In genomic region chr7:148912151-148912550, GRCh38 we compare ENCODE assay signal across 27 cellular contexts. TPM values are rescaled to one million over a fixed set of nuclear protein-coding genes. Genes with fewer than 3 reads are reported as not detected.
DNase-seq lines count a peak whose midpoint lies in the region; ATAC-seq and TF ChIP-seq lines count a peak whose summit lies in the region.
"Had no signal": no experiment of that assay in that cellular context is flagged by ENCODE, and none has a peak within 500 bp of the region (broad histone marks: within the 10 kb centered on the region; RNA-seq: fewer than 3 reads in every experiment).

No MANE protein-coding gene starts in this region.

- peaks cover 13% of the 10 kb centered on the region for H3K4me1 ChIP-seq in SJCRH30
- H3K4me1 ChIP-seq in CD8-positive, alpha-beta T cell (ENCODE audit: insufficient read depth, low read length) = peaks cover 40% of the 10 kb centered on the region
- H3K4me1 ChIP-seq: breast epithelium, gastrocnemius medialis had no signal

- no peaks in the 10 kb centered on the region for H3K9me3 Mint-ChIP-seq in T-helper 2 cell treated with Interferon-gamma antibody and Interleukin-4, amounts not matched to agents 5 μg/mL and 100 μg/mL, for 36 hours
- no peaks in the 10 kb centered on the region for H3K9me3 Mint-ChIP-seq in natural killer cell treated with Interleukin-12 subunit alpha and Interleukin-12 subunit beta and Interleukin-15 and Interleukin-18, amount 100 ng/mL, for 72 hours
- no peaks in the 10 kb centered on the region for H3K9me3 Mint-ChIP-seq in natural killer cell
- no peaks in the 10 kb centered on the region for H3K9me3 Mint-ChIP-seq in activated naive CD8-positive, alpha-beta T cell treated with anti-CD3 and anti-CD28 coated beads, Interleukin-2, amount 10 ng/mL, durations not matched to agents 7 days and 5 days
- H3K9me3 Mint-ChIP-seq in CD8-positive, alpha-beta T cell = no peaks in the 10 kb centered on the region

- H3K4me3 ChIP-seq in SJCRH30 = no peak overlapping the region
- no peak overlapping the region for H3K4me3 ChIP-seq in CD8-positive, alpha-beta T cell (ENCODE audit: low read depth, low read length)
- H3K4me3 ChIP-seq: breast epithelium, gastrocnemius medialis, GM12878, HAP-1, hepatocyte, PC-9, upper lobe of right lung had no signal

- no peaks in the 10 kb centered on the region; the same call in 1 of the 2 replicates for H3K27me3 ChIP-seq in SJCRH30
- H3K27me3 ChIP-seq in CD8-positive, alpha-beta T cell (ENCODE audit: insufficient read depth, low read length) = no peaks in the 10 kb centered on the region
- H3K27me3 ChIP-seq: breast epithelium had no signal

- peak overlapping the region; percentile 84 for H3K27ac Mint-ChIP-seq in T-helper 2 cell treated with Interferon-gamma antibody and Interleukin-4, amounts not matched to agents 5 μg/mL and 100 μg/mL, for 36 hours
- peak overlapping the region; percentile 67 to 79 for H3K27ac Mint-ChIP-seq in natural killer cell treated with Interleukin-12 subunit alpha and Interleukin-12 subunit beta and Interleukin-15 and Interleukin-18, amount 100 ng/mL, for 72 hours
- no peak overlapping the region for H3K27ac Mint-ChIP-seq in natural killer cell
- H3K27ac Mint-ChIP-seq in activated naive CD8-positive, alpha-beta T cell treated with anti-CD3 and anti-CD28 coated beads, Interleukin-2, amount 10 ng/mL, durations not matched to agents 7 days and 5 days = peak overlapping the region; percentile 95
- H3K27ac Mint-ChIP-seq in CD8-positive, alpha-beta T cell = no peak overlapping the region

- TF ChIP-seq CTCF in natural killer cell (IDR thresholded peaks at IDR 0.05) = no peak
- no peak for TF ChIP-seq CTCF in CD8-positive, alpha-beta T cell (IDR thresholded peaks at IDR 0.05)

- no peak for ATAC-seq in natural killer cell treated with Interleukin-12 subunit alpha and Interleukin-12 subunit beta and Interleukin-15 and Interleukin-18, amount 100 ng/mL, for 72 hours
- ATAC-seq in natural killer cell (no peak), HG02798 (IDR thresholded peaks at IDR 0.05; ENCODE audit: poor library complexity, unreplicated experiment) (no peak)
- ATAC-seq in activated naive CD8-positive, alpha-beta T cell treated with anti-CD3 and anti-CD28 coated beads, Interleukin-2, amount 10 ng/mL, durations not matched to agents 7 days and 5 days (ENCODE audit: low read depth) = no peak
- ATAC-seq in CD8-positive, alpha-beta T cell = no peak
- ATAC-seq: gastrocnemius medialis, left colon, upper lobe of right lung had no signal

- H3K27ac ChIP-seq in SJCRH30 = no peak overlapping the region
- no peak overlapping the region for H3K27ac ChIP-seq in CD8-positive, alpha-beta T cell (ENCODE audit: low read depth, low read length)
- H3K27ac ChIP-seq: breast epithelium, gastrocnemius medialis, hepatocyte, PC-9, upper lobe of right lung had no signal

- CTCF ChIA-PET in CD8-positive, alpha-beta T cell (lab: Charles Lee) = interaction anchor here (0.9 to 1.4 kb wide), 2 partner anchors 29 to 51 kb away, joined by 3 to 4 read pairs; no protein-coding TSS in a partner anchor

- H3K36me3 ChIP-seq in SJCRH30 = no peaks in the 10 kb centered on the region
- H3K36me3 ChIP-seq in CD8-positive, alpha-beta T cell (ENCODE audit: insufficient read depth, low read length) = no peaks in the 10 kb centered on the region
- H3K36me3 ChIP-seq: breast epithelium, gastrocnemius medialis, HAP-1, upper lobe of right lung had no signal

- DNase-seq in T-helper 2 cell treated with Interferon-gamma antibody and Interleukin-4, amounts not matched to agents 5 μg/mL and 100 μg/mL, for 36 hours (ENCODE audit: low spot score) = no peak
- DNase-seq in T-helper 2 cell (no peak), natural killer cell (no peak), SJCRH30 (no peak)
- no peak for DNase-seq in natural killer cell treated with Interleukin-12 subunit alpha and Interleukin-12 subunit beta and Interleukin-15 and Interleukin-18, amount 100 ng/mL, for 72 hours (ENCODE audit: low spot score)
- no peak for DNase-seq in activated naive CD8-positive, alpha-beta T cell treated with anti-CD3 and anti-CD28 coated beads, Interleukin-2, amount 10 ng/mL, durations not matched to agents 7 days and 5 days
- no peak for DNase-seq in CD8-positive, alpha-beta T cell
- DNase-seq: 8988T, AML-193, amygdala, Caco-2, cortex of kidney, DND-41, gastrocnemius medialis, left colon, mesendoderm, NCI-H2171, NCI-H524, occipital lobe, Right ventricle myocardium superior, upper lobe of right lung had no signal

- peak overlapping the region; percentile 16 for H3K4me3 Mint-ChIP-seq in T-helper 2 cell treated with Interferon-gamma antibody and Interleukin-4, amounts not matched to agents 5 μg/mL and 100 μg/mL, for 36 hours
- peak overlapping the region; percentile 67 for H3K4me3 Mint-ChIP-seq in natural killer cell treated with Interleukin-12 subunit alpha and Interleukin-12 subunit beta and Interleukin-15 and Interleukin-18, amount 100 ng/mL, for 72 hours
- no peak overlapping the region for H3K4me3 Mint-ChIP-seq in natural killer cell
- H3K4me3 Mint-ChIP-seq in activated naive CD8-positive, alpha-beta T cell treated with anti-CD3 and anti-CD28 coated beads, Interleukin-2, amount 10 ng/mL, durations not matched to agents 7 days and 5 days = peak overlapping the region; percentile 70
- H3K4me3 Mint-ChIP-seq in CD8-positive, alpha-beta T cell = no peak overlapping the region

- H3K9me3 ChIP-seq in SJCRH30 (replicated peaks) = no peaks in the 10 kb centered on the region
- H3K9me3 ChIP-seq in CD8-positive, alpha-beta T cell (ENCODE audit: low read length) = no peaks in the 10 kb centered on the region
- H3K9me3 ChIP-seq: breast epithelium, Caco-2, gastrocnemius medialis, HAP-1, upper lobe of right lung had no signal

- POLR2A ChIA-PET in activated naive CD8-positive, alpha-beta T cell treated with anti-CD3 and anti-CD28 coated beads, Interleukin-2, amount 10 ng/mL, durations not matched to agents 7 days and 5 days (lab: Charles Lee) = interaction anchor here (0.9 to 5.7 kb wide), 4 partner anchors 27 to 214 kb away, joined by 3 to 73 read pairs (median 18); partner anchors contain the start of gene EZH2
- POLR2A ChIA-PET in CD8-positive, alpha-beta T cell (lab: Charles Lee) = interaction anchor here (1.0 to 1.6 kb wide), 4 partner anchors 8 to 29 kb away, joined by 3 to 4 read pairs (median 3); no protein-coding TSS in a partner anchor

- intact Hi-C loops in natural killer cell (cut with micrococcal nuclease) = no loop called here
- intact Hi-C loops in CD8-positive, alpha-beta T cell (cut with DNase I, micrococcal nuclease) = no loop called here

- peaks cover 54% of the 10 kb centered on the region for H3K4me1 Mint-ChIP-seq in T-helper 2 cell treated with Interferon-gamma antibody and Interleukin-4, amounts not matched to agents 5 μg/mL and 100 μg/mL, for 36 hours (ENCODE audit: low read depth)
- H3K4me1 Mint-ChIP-seq in natural killer cell treated with Interleukin-12 subunit alpha and Interleukin-12 subunit beta and Interleukin-15 and Interleukin-18, amount 100 ng/mL, for 72 hours (ENCODE audit: low read depth in 2 of 2) = peaks cover 10 to 29% of the 10 kb centered on the region in 2 donors
- H3K4me1 Mint-ChIP-seq in natural killer cell = no peaks in the 10 kb centered on the region
- peaks cover 51% of the 10 kb centered on the region for H3K4me1 Mint-ChIP-seq in activated naive CD8-positive, alpha-beta T cell treated with anti-CD3 and anti-CD28 coated beads, Interleukin-2, amount 10 ng/mL, durations not matched to agents 7 days and 5 days
- peaks cover 47% of the 10 kb centered on the region for H3K4me1 Mint-ChIP-seq in CD8-positive, alpha-beta T cell (ENCODE audit: low read depth)

- no peaks in the 10 kb centered on the region for H3K36me3 Mint-ChIP-seq in T-helper 2 cell treated with Interferon-gamma antibody and Interleukin-4, amounts not matched to agents 5 μg/mL and 100 μg/mL, for 36 hours (ENCODE audit: low read depth)
- H3K36me3 Mint-ChIP-seq in natural killer cell treated with Interleukin-12 subunit alpha and Interleukin-12 subunit beta and Interleukin-15 and Interleukin-18, amount 100 ng/mL, for 72 hours = no peaks in the 10 kb centered on the region
- no peaks in the 10 kb centered on the region for H3K36me3 Mint-ChIP-seq in natural killer cell
- no peaks in the 10 kb centered on the region for H3K36me3 Mint-ChIP-seq in activated naive CD8-positive, alpha-beta T cell treated with anti-CD3 and anti-CD28 coated beads, Interleukin-2, amount 10 ng/mL, durations not matched to agents 7 days and 5 days
- no peaks in the 10 kb centered on the region for H3K36me3 Mint-ChIP-seq in CD8-positive, alpha-beta T cell

- peaks cover 4% of the 10 kb centered on the region for H3K27me3 Mint-ChIP-seq in T-helper 2 cell treated with Interferon-gamma antibody and Interleukin-4, amounts not matched to agents 5 μg/mL and 100 μg/mL, for 36 hours (ENCODE audit: low read depth)
- peaks cover 13 to 14% of the 10 kb centered on the region in 2 donors for H3K27me3 Mint-ChIP-seq in natural killer cell treated with Interleukin-12 subunit alpha and Interleukin-12 subunit beta and Interleukin-15 and Interleukin-18, amount 100 ng/mL, for 72 hours
- peaks cover 12 to 14% of the 10 kb centered on the region in 2 donors for H3K27me3 Mint-ChIP-seq in natural killer cell (ENCODE audit: low read depth in 2 of 2)
- no peaks in the 10 kb centered on the region for H3K27me3 Mint-ChIP-seq in activated naive CD8-positive, alpha-beta T cell treated with anti-CD3 and anti-CD28 coated beads, Interleukin-2, amount 10 ng/mL, durations not matched to agents 7 days and 5 days
- no peaks in the 10 kb centered on the region for H3K27me3 Mint-ChIP-seq in CD8-positive, alpha-beta T cell (ENCODE audit: low read depth)

RNA-seq across cellular contexts. Expression of gene EZH2, which starts 28.1 kb away (rescaled TPM):
- total RNA-seq in natural killer cell treated with Interleukin-12 subunit alpha and Interleukin-12 subunit beta and Interleukin-15 and Interleukin-18, amount 100 ng/mL, for 72 hours = 100 to 1,000 TPM in 1 of 2 donors, 10 to 100 TPM in 1; 70.6 to 113 TPM
- 10 to 100 TPM; 33.4 to 42.7 (median 35.8) TPM for total RNA-seq in natural killer cell
- 10 to 100 TPM; 73.8 to 76.6 TPM for total RNA-seq in activated naive CD8-positive, alpha-beta T cell treated with anti-CD3 and anti-CD28 coated beads, Interleukin-2, amount 10 ng/mL, durations not matched to agents 7 days and 5 days
- 64.8 and 75.7 TPM in 2 replicates for total RNA-seq in SJCRH30 (2014; rRNA removed; shearing (Covaris generic))
- 10 to 100 TPM; 25.4 to 32.7 TPM for total RNA-seq in CD8-positive, alpha-beta T cell

Comparison
In these comparisons a context has a peak if more than half of its experiments do, and no peak if none do; other contexts are left out.
1. H3K27ac Mint-ChIP-seq: peak in T-helper 2 cell treated with Interferon-gamma antibody and Interleukin-4, amounts not matched to agents 5 μg/mL and 100 μg/mL, for 36 hours (single experiment), natural killer cell treated with Interleukin-12 subunit alpha and Interleukin-12 subunit beta and Interleukin-15 and Interleukin-18, amount 100 ng/mL, for 72 hours (2 of 2) and activated naive CD8-positive, alpha-beta T cell treated with anti-CD3 and anti-CD28 coated beads, Interleukin-2, amount 10 ng/mL, durations not matched to agents 7 days and 5 days (single experiment); none in natural killer cell (0 of 2) and CD8-positive, alpha-beta T cell (single experiment).
2. H3K4me3 Mint-ChIP-seq: peak in T-helper 2 cell treated with Interferon-gamma antibody and Interleukin-4, amounts not matched to agents 5 μg/mL and 100 μg/mL, for 36 hours (single experiment), natural killer cell treated with Interleukin-12 subunit alpha and Interleukin-12 subunit beta and Interleukin-15 and Interleukin-18, amount 100 ng/mL, for 72 hours (single experiment) and activated naive CD8-positive, alpha-beta T cell treated with anti-CD3 and anti-CD28 coated beads, Interleukin-2, amount 10 ng/mL, durations not matched to agents 7 days and 5 days (single experiment); none in natural killer cell (single experiment) and CD8-positive, alpha-beta T cell (single experiment).